ENCODE assay signal across 8 cellular contexts in the genomic region with DNA sequence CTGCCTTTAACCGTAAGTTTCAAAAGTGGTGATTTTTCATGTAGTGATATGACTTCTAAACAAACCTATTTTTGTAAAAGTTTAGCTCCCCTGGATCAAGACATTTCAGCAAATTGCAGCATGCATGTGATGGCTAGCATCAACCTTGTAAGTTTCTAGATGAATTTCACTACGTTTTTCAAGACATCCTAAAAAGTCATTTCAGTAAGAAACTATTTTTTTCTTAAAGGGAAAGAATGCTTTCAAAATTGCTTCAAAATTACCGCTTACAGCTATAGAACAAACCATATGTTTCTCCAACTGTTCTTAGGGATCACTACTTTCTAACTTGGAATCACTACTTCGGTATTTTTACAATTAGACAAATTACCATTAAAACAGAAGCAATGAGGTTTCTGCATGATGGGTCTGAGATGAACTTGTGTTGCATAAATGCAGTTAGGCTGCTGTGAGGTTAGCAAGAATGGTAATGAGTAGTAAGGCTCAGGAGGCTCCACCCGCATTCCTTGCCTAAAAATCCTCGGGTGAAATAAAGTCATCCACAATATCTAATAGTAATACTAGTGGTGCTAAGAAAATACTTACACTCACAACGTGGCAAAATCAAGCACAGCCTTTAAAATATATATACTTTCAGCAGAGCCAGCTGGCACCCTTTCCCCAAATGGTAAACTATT. TPM values are rescaled to one million over a fixed set of nuclear protein-coding genes. Genes with fewer than 3 reads are reported as not detected.
DNase-seq lines count a peak whose midpoint lies in the region; ATAC-seq and TF ChIP-seq lines count a peak whose summit lies in the region.

No MANE protein-coding gene starts in this region.

- no peak for DNase-seq in activated CD8-positive, alpha-beta memory T cell treated with anti-CD3 and anti-CD28 coated beads, Interleukin-2, amount 10 ng/mL, durations not matched to agents 7 days and 5 days
- no peak for DNase-seq in activated CD8-positive, alpha-beta memory T cell treated with anti-CD3 and anti-CD28 coated beads, Interleukin-2, amount 50 U/mL, for 48 hours
- DNase-seq in breast epithelium (ENCODE audit: low spot score in 2 of 2): no peak
- DNase-seq in lower lobe of right lung: no peak
- no peak for DNase-seq in type B pancreatic cell (ENCODE audit: extremely low spot score, unreplicated experiment)
- DNase-seq in NCI-H2227 (lab: John Stamatoyannopoulos, UW; ENCODE audit: unreplicated experiment): no peak
- DNase-seq in COLO668 (lab: John Stamatoyannopoulos, UW; ENCODE audit: unreplicated experiment): no peak

- no peaks in the 10 kb centered on the region for H3K27me3 ChIP-seq in breast epithelium
- no peaks in the 10 kb centered on the region for H3K27me3 ChIP-seq in lower lobe of right lung (ENCODE audit: low read depth)

- H3K36me3 ChIP-seq in breast epithelium (no peaks in the 10 kb centered on the region), lower lobe of right lung (peaks cover 8% of the 10 kb centered on the region)

- no peaks in the 10 kb centered on the region for H3K36me3 Mint-ChIP-seq in activated CD8-positive, alpha-beta memory T cell treated with anti-CD3 and anti-CD28 coated beads, Interleukin-2, amount 10 ng/mL, durations not matched to agents 7 days and 5 days
- H3K36me3 Mint-ChIP-seq in type B pancreatic cell: no peaks in the 10 kb centered on the region

- intact Hi-C loops in breast epithelium (cut with DNase I; ENCODE audit: low total_unique reads) (no loop called here), lower lobe of right lung (cut with DNase I) (no loop called here)

- H3K9me3 Mint-ChIP-seq in activated CD8-positive, alpha-beta memory T cell treated with anti-CD3 and anti-CD28 coated beads, Interleukin-2, amount 10 ng/mL, durations not matched to agents 7 days and 5 days (ENCODE audit: low read depth): no peaks in the 10 kb centered on the region
- H3K9me3 Mint-ChIP-seq in type B pancreatic cell: no peaks in the 10 kb centered on the region

- no peak for TF ChIP-seq POLR2A in breast epithelium (IDR thresholded peaks at IDR 0.05)

- peaks cover 26% of the 10 kb centered on the region for H3K4me1 Mint-ChIP-seq in activated CD8-positive, alpha-beta memory T cell treated with anti-CD3 and anti-CD28 coated beads, Interleukin-2, amount 10 ng/mL, durations not matched to agents 7 days and 5 days
- H3K4me1 Mint-ChIP-seq in type B pancreatic cell (ENCODE audit: unreplicated experiment): peaks cover 9% of the 10 kb centered on the region

- peaks cover 3% of the 10 kb centered on the region for H3K27me3 Mint-ChIP-seq in activated CD8-positive, alpha-beta memory T cell treated with anti-CD3 and anti-CD28 coated beads, Interleukin-2, amount 10 ng/mL, durations not matched to agents 7 days and 5 days
- no peaks in the 10 kb centered on the region for H3K27me3 Mint-ChIP-seq in type B pancreatic cell

- no peak for ATAC-seq in activated CD8-positive, alpha-beta memory T cell treated with anti-CD3 and anti-CD28 coated beads, Interleukin-2, amount 10 ng/mL, durations not matched to agents 7 days and 5 days
- ATAC-seq in lower lobe of right lung (peak in 1 of 2 donors; percentile 31), GM21360 (IDR thresholded peaks at IDR 0.05; ENCODE audit: unreplicated experiment) (no peak)

- H3K4me3 Mint-ChIP-seq in activated CD8-positive, alpha-beta memory T cell treated with anti-CD3 and anti-CD28 coated beads, Interleukin-2, amount 10 ng/mL, durations not matched to agents 7 days and 5 days: peak overlapping the region; percentile 79
- peak overlapping the region; percentile 90 for H3K4me3 Mint-ChIP-seq in type B pancreatic cell

- H3K27ac ChIP-seq in breast epithelium (peak overlapping the region in 1 of 2 donors; percentile 95), lower lobe of right lung (peak overlapping the region; percentile 93)

- CTCF ChIA-PET in activated CD8-positive, alpha-beta memory T cell treated with anti-CD3 and anti-CD28 coated beads, Interleukin-2, amount 10 ng/mL, durations not matched to agents 7 days and 5 days (lab: Charles Lee): interaction anchor here (1.3 to 2.2 kb wide), 5 partner anchors 114 to 183 kb away, joined by 3 to 13 read pairs (median 6); partner anchors contain the start of genes HABP4 and SLC35D2

- no peaks in the 10 kb centered on the region for H3K4me1 ChIP-seq in breast epithelium
- peaks cover 14% of the 10 kb centered on the region for H3K4me1 ChIP-seq in lower lobe of right lung

- H3K4me3 ChIP-seq in breast epithelium (peak overlapping the region; percentile 84 to 91 (median 86)), lower lobe of right lung (peak overlapping the region; percentile 77)

- H3K9me3 ChIP-seq in breast epithelium (no peaks in the 10 kb centered on the region), lower lobe of right lung (no peaks in the 10 kb centered on the region)

- H3K27ac Mint-ChIP-seq in activated CD8-positive, alpha-beta memory T cell treated with anti-CD3 and anti-CD28 coated beads, Interleukin-2, amount 10 ng/mL, durations not matched to agents 7 days and 5 days: peak overlapping the region; percentile 39
- peak overlapping the region; percentile 94 for H3K27ac Mint-ChIP-seq in type B pancreatic cell

- TF ChIP-seq CTCF in breast epithelium (IDR thresholded peaks at IDR 0.05): no peak
- TF ChIP-seq CTCF in lower lobe of right lung (IDR thresholded peaks at IDR 0.05): no peak
- TF ChIP-seq CTCF in type B pancreatic cell (conservative IDR thresholded peaks at IDR 0.05): no peak

RNA-seq across cellular contexts. Expression of gene CDC14B, which starts 53.8 kb away (rescaled TPM):
- 1 to 10 TPM; 1.1 to 4.8 TPM for total RNA-seq in activated CD8-positive, alpha-beta memory T cell treated with anti-CD3 and anti-CD28 coated beads, Interleukin-2, amount 10 ng/mL, durations not matched to agents 7 days and 5 days
- 10 to 100 TPM; 22.0 to 33.4 (median 23.9) TPM for total RNA-seq in breast epithelium
- 16.0 TPM for total RNA-seq in lower lobe of right lung
- 24.8 and 25.5 TPM in 2 replicates for total RNA-seq in type B pancreatic cell (ENCODE audit: low replicate concordance)
